Comparison of ENCODE assay signal across 8 cellular contexts in the genomic region with DNA sequence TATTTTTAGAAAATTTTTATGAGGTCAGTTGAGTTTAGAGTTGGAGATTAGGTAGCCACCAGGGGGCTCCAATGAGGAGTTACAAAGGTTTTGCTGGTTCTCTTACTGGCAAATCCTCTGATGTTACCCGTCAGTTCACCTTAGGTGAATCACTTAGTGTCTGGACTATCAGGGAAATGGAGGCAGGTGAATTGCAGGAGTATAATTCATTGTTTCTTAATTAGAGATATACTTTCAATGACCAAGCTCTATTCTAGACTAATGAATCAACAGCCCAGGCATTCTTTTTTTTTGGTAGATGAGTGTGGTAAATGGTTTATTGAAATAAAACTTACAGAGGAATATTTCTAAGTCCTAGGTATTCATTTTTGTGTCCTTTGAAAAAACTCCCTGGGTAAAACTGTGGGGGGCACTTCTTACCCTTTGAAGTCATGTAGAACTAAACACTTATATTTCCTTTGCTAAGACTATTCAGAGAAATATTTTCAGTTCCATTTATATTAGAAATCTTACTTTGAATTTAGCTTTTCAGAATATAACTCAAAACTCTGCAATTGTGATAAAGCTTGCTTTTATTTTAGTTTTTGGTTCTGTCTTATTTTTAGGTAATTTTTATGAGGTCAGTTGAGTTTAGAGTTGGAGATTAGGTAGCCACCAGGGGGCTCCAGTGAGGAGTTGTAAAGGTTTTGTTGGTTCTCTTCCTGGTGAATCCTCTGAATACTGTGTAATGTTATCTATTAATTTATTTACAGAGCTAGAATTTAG.
DNase-seq lines count a peak whose midpoint lies in the region; ATAC-seq lines count a peak whose summit lies in the region.

No MANE protein-coding gene starts in this region.

- ATAC-seq in activated CD4-positive, CD25-positive, alpha-beta regulatory T cell treated with anti-CD3 and anti-CD28 coated beads, Interleukin-2, amount 50 U/mL, for 24 hours: peak; percentile 72 to 77
- no peak for ATAC-seq in GM18909 (IDR thresholded peaks at IDR 0.05; ENCODE audit: poor library complexity, unreplicated experiment)

- DNase-seq in NCI-H2107 treated with DMSO at 0.1 percent for 48 hours (lab: John Stamatoyannopoulos, UW; ENCODE audit: unreplicated experiment): peak; percentile 24
- DNase-seq in NCI-H2107 (lab: John Stamatoyannopoulos, UW): no peak
- DNase-seq in NCI-H2171 treated with DMSO at 0.1 percent for 48 hours (lab: John Stamatoyannopoulos, UW): peak; percentile 55
- peak; percentile 31 for DNase-seq in dedifferentiated amniotic fluid mesenchymal stem cell (ENCODE audit: extremely low spot score)
- peak; percentile 60 for DNase-seq in medulla oblongata (ENCODE audit: extremely low spot score)
- DNase-seq in stimulated activated naive CD4-positive, alpha-beta T cell treated with Interleukin-2 at 50 U/mL for 16 hours (lab: John Stamatoyannopoulos, UW): peak; percentile 62
